Comparison of ENCODE assay signal across 8 cellular contexts in the genomic region with DNA sequence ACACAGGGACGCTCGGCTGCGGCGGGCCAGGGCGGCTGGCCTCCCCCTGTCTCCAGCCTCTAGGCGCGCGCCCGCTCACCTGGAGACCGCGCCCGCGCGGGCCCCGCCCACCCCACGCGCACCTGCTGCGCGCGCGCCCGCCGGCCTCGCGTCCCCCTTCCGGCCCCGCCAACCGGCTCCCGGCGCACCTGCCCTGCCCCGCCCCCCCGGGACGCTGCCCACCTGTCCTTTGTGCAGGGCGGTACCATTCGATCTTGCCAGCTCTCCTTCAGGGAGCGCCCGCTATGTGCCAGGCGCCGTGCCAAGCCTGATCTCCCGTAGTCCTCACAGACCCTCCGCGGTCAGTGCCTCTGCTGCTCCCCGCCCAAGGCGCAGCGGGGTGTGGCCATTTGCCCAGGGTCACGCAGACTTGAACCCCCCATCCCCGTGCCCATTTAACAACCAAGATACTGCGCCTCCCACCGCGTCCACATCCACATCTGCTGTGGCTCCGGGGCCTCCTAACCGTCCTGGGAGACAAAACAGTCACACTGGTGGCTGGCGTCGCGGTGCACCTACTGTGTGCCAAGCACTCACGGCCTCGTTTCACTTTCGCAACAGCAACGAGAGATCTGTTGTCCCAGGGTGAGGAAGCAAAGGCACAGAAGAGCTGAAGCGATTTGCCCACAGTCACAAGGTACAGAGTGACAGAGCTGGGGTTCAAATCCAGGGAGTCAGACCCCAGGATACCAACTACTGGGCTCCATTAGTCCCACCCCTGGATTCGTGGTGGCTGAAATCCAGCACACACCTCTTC. TPM values are rescaled to one million over a fixed set of nuclear protein-coding genes. Genes with fewer than 3 reads are reported as not detected.
A peak's percentile ranks its signal among the peaks of the same experiment; 100 is the strongest.
DNase-seq lines count a peak whose midpoint lies in the region; ATAC-seq, FAIRE-seq and TF ChIP-seq lines count a peak whose summit lies in the region.

No MANE protein-coding gene starts in this region.

- peak overlapping the region; percentile 84 for H3K27ac Mint-ChIP-seq in dendritic cell treated with granulocyte-macrophage colony-stimulating factor and Interleukin-4, amounts not matched to agents 40 ng/mL and 50 ng/mL, for 4 days
- peak overlapping the region; percentile 84 for H3K27ac Mint-ChIP-seq in type B pancreatic cell

- H3K27me3 ChIP-seq in mucosa of rectum (ENCODE audit: control insufficient read depth in 2 of 2, insufficient read depth in 2 of 2, low read length in 2 of 2), result no peaks in the 10 kb centered on the region

- intact Hi-C loops in dendritic cell treated with granulocyte-macrophage colony-stimulating factor and Interleukin-4, amounts not matched to agents 40 ng/mL and 50 ng/mL, for 4 days (cut with micrococcal nuclease), result loop anchor here (5.0 kb wide), 2 partner anchors 45 to 65 kb away; no protein-coding TSS in a partner anchor

- H3K9ac ChIP-seq in mucosa of rectum (ENCODE audit: low read depth in 1 of 2, low read length in 2 of 2), result peak overlapping the region; percentile 24 to 63

- H3K4me1 ChIP-seq in A549 (peaks cover 9% of the 10 kb centered on the region; the same call in 2 of the 3 replicates), mucosa of rectum (ENCODE audit: control insufficient read depth in 2 of 2, insufficient read depth in 2 of 2, low read length in 2 of 2) (peaks cover 29 to 31% of the 10 kb centered on the region in 2 donors)

- POLR2A ChIA-PET in A549 (lab: Yijun Ruan, JAX), result no interaction called here

- peak overlapping the region; percentile 95 for H3K4me3 Mint-ChIP-seq in dendritic cell treated with granulocyte-macrophage colony-stimulating factor and Interleukin-4, amounts not matched to agents 40 ng/mL and 50 ng/mL, for 4 days
- H3K4me3 Mint-ChIP-seq in type B pancreatic cell, result peak overlapping the region; percentile 95

- DNase-seq in A549 (ENCODE audit: low read depth in 1 of 2, low spot score in 1 of 2) (no peak), NCI-H146 (lab: John Stamatoyannopoulos, UW) (peak; percentile 97), type B pancreatic cell (ENCODE audit: extremely low spot score, unreplicated experiment) (no peak)
- peak; percentile 67 for DNase-seq in activated CD4-positive, CD25-positive, alpha-beta regulatory T cell treated with anti-CD3 and anti-CD28 coated beads, Interleukin-2, amount 50 U/mL, for 72 hours

- no peak for TF ChIP-seq EP300 in A549 (IDR thresholded peaks at IDR 0.05)

- TF ChIP-seq CTCF in A549 (IDR thresholded peaks at IDR 0.05), result no peak
- no peak for TF ChIP-seq CTCF in type B pancreatic cell (conservative IDR thresholded peaks at IDR 0.05)

- H3K9me3 Mint-ChIP-seq in dendritic cell treated with granulocyte-macrophage colony-stimulating factor and Interleukin-4, amounts not matched to agents 40 ng/mL and 50 ng/mL, for 4 days, result no peaks in the 10 kb centered on the region
- no peaks in the 10 kb centered on the region for H3K9me3 Mint-ChIP-seq in type B pancreatic cell

- H3K27ac ChIP-seq in A549 (peak overlapping the region in 1 of 2 experiments; percentile 70; a peak in 2 of 6 replicates), mucosa of rectum (ENCODE audit: low read depth in 2 of 2, low read length in 2 of 2) (peak overlapping the region; percentile 72 to 81)

- H3K36me3 Mint-ChIP-seq in dendritic cell treated with granulocyte-macrophage colony-stimulating factor and Interleukin-4, amounts not matched to agents 40 ng/mL and 50 ng/mL, for 4 days (ENCODE audit: low read depth), result peaks cover 14% of the 10 kb centered on the region
- no peaks in the 10 kb centered on the region for H3K36me3 Mint-ChIP-seq in type B pancreatic cell

- TF ChIP-seq RAD21 in A549 (conservative IDR thresholded peaks at IDR 0.05 in 1 of 2, IDR thresholded peaks at IDR 0.05 in 1 of 2), result no peak

- H3K4me2 ChIP-seq in A549, result peak overlapping the region; percentile 95

- WGBS in A549 (ENCODE audit: missing lambda C conversion rate), result 43% methylated on average over 18 of the region's 61 CpGs

- CTCF ChIA-PET in A549 (lab: Yijun Ruan, JAX), result interaction anchor here (0.6 to 3.1 kb wide), 7 partner anchors 9 to 542 kb away, joined by 3 to 18 read pairs (median 3); no protein-coding TSS in a partner anchor

- H3K36me3 ChIP-seq in mucosa of rectum (ENCODE audit: control insufficient read depth in 2 of 2, insufficient read depth in 2 of 2, low read length in 2 of 2), result no peaks in the 10 kb centered on the region

- peaks cover 14% of the 10 kb centered on the region for H3K27me3 Mint-ChIP-seq in dendritic cell treated with granulocyte-macrophage colony-stimulating factor and Interleukin-4, amounts not matched to agents 40 ng/mL and 50 ng/mL, for 4 days
- peaks cover 7% of the 10 kb centered on the region for H3K27me3 Mint-ChIP-seq in type B pancreatic cell

- FAIRE-seq in A549 (lab: Jason Lieb, UNC), result no peak

- ATAC-seq in A549 (0 out of 6 replicates have a peak, but pooled peaks of 1 of the 2 experiments have one; percentile 9), GM21737 (IDR thresholded peaks at IDR 0.05; ENCODE audit: unreplicated experiment) (peak; percentile 14), HG03460 (IDR thresholded peaks at IDR 0.05; ENCODE audit: unreplicated experiment) (no peak)

- no peak for TF ChIP-seq POLR2A in A549 (IDR thresholded peaks at IDR 0.05; ENCODE audit: low read length)

- H3K9me3 ChIP-seq in A549 (no peaks in the 10 kb centered on the region), mucosa of rectum (ENCODE audit: control insufficient read depth in 2 of 2, low read length in 2 of 2) (no peaks in the 10 kb centered on the region)

- peaks cover 64% of the 10 kb centered on the region for H3K4me1 Mint-ChIP-seq in dendritic cell treated with granulocyte-macrophage colony-stimulating factor and Interleukin-4, amounts not matched to agents 40 ng/mL and 50 ng/mL, for 4 days (ENCODE audit: low read depth)
- peaks cover 52% of the 10 kb centered on the region for H3K4me1 Mint-ChIP-seq in type B pancreatic cell (ENCODE audit: unreplicated experiment)

- H3K4me3 ChIP-seq in A549, result peak overlapping the region; percentile 54
- H3K4me3 ChIP-seq in mucosa of rectum (ENCODE audit: low read length in 2 of 2), result peak overlapping the region; percentile 55 to 70

TF ChIP-seq in A549, 52 proteins besides CTCF, POLR2A, EP300 and RAD21:
- TF ChIP-seq CEBPB (IDR thresholded peaks at IDR 0.05) (peak in 1 of 2 experiments; percentile 31; a peak in 1 of 4 replicates), HEYL (CRISPR knock-in tag; IDR thresholded peaks at IDR 0.05) (no peak), SREBF2 (IDR thresholded peaks at IDR 0.05) (no peak), CHD2 (IDR thresholded peaks at IDR 0.05; ENCODE audit: low read length, partially characterized antibody) (no peak)
- TF ChIP-seq, protein P1, sequence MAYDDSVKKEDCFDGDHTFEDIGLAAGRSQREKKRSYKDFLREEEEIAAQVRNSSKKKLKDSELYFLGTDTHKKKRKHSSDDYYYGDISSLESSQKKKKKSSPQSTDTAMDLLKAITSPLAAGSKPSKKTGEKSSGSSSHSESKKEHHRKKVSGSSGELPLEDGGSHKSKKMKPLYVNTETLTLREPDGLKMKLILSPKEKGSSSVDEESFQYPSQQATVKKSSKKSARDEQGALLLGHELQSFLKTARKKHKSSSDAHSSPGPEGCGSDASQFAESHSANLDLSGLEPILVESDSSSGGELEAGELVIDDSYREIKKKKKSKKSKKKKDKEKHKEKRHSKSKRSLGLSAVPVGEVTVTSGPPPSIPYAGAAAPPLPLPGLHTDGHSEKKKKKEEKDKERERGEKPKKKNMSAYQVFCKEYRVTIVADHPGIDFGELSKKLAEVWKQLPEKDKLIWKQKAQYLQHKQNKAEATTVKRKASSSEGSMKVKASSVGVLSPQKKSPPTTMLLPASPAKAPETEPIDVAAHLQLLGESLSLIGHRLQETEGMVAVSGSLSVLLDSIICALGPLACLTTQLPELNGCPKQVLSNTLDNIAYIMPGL (CRISPR knock-in tag; IDR thresholded peaks at IDR 0.05; ENCODE audit: borderline replicate concordance), result no peak
- TF ChIP-seq, protein P2, sequence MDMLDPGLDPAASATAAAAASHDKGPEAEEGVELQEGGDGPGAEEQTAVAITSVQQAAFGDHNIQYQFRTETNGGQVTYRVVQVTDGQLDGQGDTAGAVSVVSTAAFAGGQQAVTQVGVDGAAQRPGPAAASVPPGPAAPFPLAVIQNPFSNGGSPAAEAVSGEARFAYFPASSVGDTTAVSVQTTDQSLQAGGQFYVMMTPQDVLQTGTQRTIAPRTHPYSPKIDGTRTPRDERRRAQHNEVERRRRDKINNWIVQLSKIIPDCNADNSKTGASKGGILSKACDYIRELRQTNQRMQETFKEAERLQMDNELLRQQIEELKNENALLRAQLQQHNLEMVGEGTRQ (IDR thresholded peaks at IDR 0.05), result no peak
TF ChIP-seq in A549: peak in this region for 1.

RNA-seq across cellular contexts. Expression of a gene that starts 48.1 kb away (rescaled TPM):
- 9.5 and 10.2 TPM in 2 replicates for polyA plus RNA-seq in A549 (2011; rRNA removed)
- polyA plus RNA-seq in A549 (2012; cell fraction: cytosol; rRNA removed), result 13.2 and 16.4 TPM in 2 replicates
- polyA plus RNA-seq in A549 (2012; cell fraction: nucleus; rRNA removed), result 27.6 and 32.9 TPM in 2 replicates
- polyA plus RNA-seq in A549 (2017; fragmentation: RNase III; extraction: RNeasy Plus Mini Kit Qiagen cat#74134 plus additional on column Dnase treatment), result 11.8 to 13.8 TPM (median 11.8 TPM) in 3 replicates
- polyA minus RNA-seq in A549 (2011; rRNA and poly(A)+ RNA removed), result 10.0 and 15.0 TPM in 2 replicates
- total RNA-seq in type B pancreatic cell (ENCODE audit: low replicate concordance), result 27.7 and 44.5 TPM in 2 replicates

Comparison
In these comparisons a context has a peak if more than half of its experiments do, and no peak if none do; other contexts are left out.
1. DNase-seq: peak in NCI-H146 (single experiment) and activated CD4-positive, CD25-positive, alpha-beta regulatory T cell treated with anti-CD3 and anti-CD28 coated beads, Interleukin-2, amount 50 U/mL, for 72 hours (single experiment); none in A549 (0 of 2) and type B pancreatic cell (single experiment).